Comparison of ENCODE assay signal across 1 cellular context in the genomic region with DNA sequence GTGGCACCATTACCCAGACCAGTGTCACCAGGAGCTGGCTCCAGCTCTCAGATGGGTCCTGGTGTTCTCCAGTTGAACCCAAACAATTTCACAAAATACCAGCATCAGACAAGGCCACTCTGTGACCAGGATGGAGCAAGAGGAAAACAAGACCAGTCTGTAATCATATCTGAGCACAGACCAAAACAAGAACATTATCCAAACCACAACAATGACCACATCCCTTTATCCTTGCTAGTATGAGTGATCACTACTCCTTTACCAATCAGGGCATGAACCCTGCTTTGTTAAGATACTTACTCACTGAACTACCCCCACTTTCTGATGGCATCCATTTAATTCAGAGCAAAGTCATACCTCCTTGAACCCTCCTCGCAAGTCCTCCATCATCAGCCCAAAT.
A peak's percentile ranks its signal among the peaks of the same experiment; 100 is the strongest.
TF ChIP-seq lines count a peak whose summit lies in the region.

No MANE protein-coding gene starts in this region.

TF ChIP-seq in endothelial cell of umbilical vein, 7 proteins besides CTCF, POLR2A, EP300 and RAD21:
- TF ChIP-seq GATA2 (IDR thresholded peaks at IDR 0.05; ENCODE audit: insufficient read depth, insufficient read length, low read depth, low read length) (peak; percentile 38), FOS (IDR thresholded peaks at IDR 0.05; ENCODE audit: borderline replicate concordance, insufficient read depth, low read length) (peak; percentile 20)
- TF ChIP-seq, protein P1, sequence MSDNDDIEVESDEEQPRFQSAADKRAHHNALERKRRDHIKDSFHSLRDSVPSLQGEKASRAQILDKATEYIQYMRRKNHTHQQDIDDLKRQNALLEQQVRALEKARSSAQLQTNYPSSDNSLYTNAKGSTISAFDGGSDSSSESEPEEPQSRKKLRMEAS (IDR thresholded peaks at IDR 0.05; ENCODE audit: insufficient read depth, insufficient read length), result no peak
